13 cellular contexts compared by ENCODE assay signal in genomic region chr2:58429285-58429874, GRCh38.
A peak's percentile ranks its signal among the peaks of the same experiment; 100 is the strongest.
DNase-seq lines count a peak whose midpoint lies in the region; ATAC-seq and TF ChIP-seq lines count a peak whose summit lies in the region.
"Had no signal": no experiment of that assay in that cellular context is flagged by ENCODE, and none has a peak within 500 bp of the region (broad histone marks: within the 10 kb centered on the region; RNA-seq: fewer than 3 reads in every experiment).

No MANE protein-coding gene starts in this region.

- TF ChIP-seq CTCF in osteocyte (IDR thresholded peaks at IDR 0.05) (no peak), upper lobe of right lung (IDR thresholded peaks at IDR 0.05) (no peak), ovary (IDR thresholded peaks at IDR 0.05) (no peak)

- H3K27ac ChIP-seq in upper lobe of right lung: no peak overlapping the region
- peak overlapping the region in 1 of 2 donors; percentile 55 for H3K27ac ChIP-seq in ovary
- H3K27ac ChIP-seq: left lung, prostate gland had no signal

- H3K36me3 ChIP-seq in upper lobe of right lung: no peaks in the 10 kb centered on the region
- H3K36me3 ChIP-seq in ovary: no peaks in the 10 kb centered on the region
- H3K36me3 ChIP-seq: left lung, prostate gland had no signal

- H3K9me3 Mint-ChIP-seq in osteocyte (ENCODE audit: unreplicated experiment): no peaks in the 10 kb centered on the region

- H3K4me3 Mint-ChIP-seq in osteocyte (ENCODE audit: unreplicated experiment): peak overlapping the region; percentile 83

- H3K27me3 ChIP-seq in upper lobe of right lung (peaks cover 15% of the 10 kb centered on the region), ovary (no peaks in the 10 kb centered on the region)

- H3K4me1 Mint-ChIP-seq in osteocyte (ENCODE audit: unreplicated experiment): peaks cover 13% of the 10 kb centered on the region

- 44 to 47% (median 45%) methylated on average over 4 of the region's 4 CpGs for WGBS in ovary, 3 donors

- TF ChIP-seq EP300 in ovary (IDR thresholded peaks at IDR 0.05): no peak

- ATAC-seq in upper lobe of right lung: no peak

- H3K27me3 Mint-ChIP-seq in osteocyte (ENCODE audit: unreplicated experiment): peaks cover 52% of the 10 kb centered on the region

- intact Hi-C loops in head of caudate nucleus (cut with DNase I) (loop anchor here (5.0 to 10.0 kb wide), 2 partner anchors 187 to 675 kb away; partner anchors contain the start of gene FANCL), upper lobe of right lung (cut with DNase I) (no loop called here), ovary (cut with DNase I) (no loop called here)

- no peaks in the 10 kb centered on the region for H3K36me3 Mint-ChIP-seq in osteocyte (ENCODE audit: unreplicated experiment)

- H3K9me3 ChIP-seq in upper lobe of right lung (no peaks in the 10 kb centered on the region), ovary (no peaks in the 10 kb centered on the region)
- H3K9me3 ChIP-seq: left lung, prostate gland had no signal

- H3K27ac Mint-ChIP-seq in osteocyte (ENCODE audit: unreplicated experiment): no peak overlapping the region

- DNase-seq in NCI-H1417 (lab: John Stamatoyannopoulos, UW): peak in 2 of 3 experiments; percentile 37 to 63
- DNase-seq in NCI-H1417 treated with DMSO at 0.1 percent for 48 hours (lab: John Stamatoyannopoulos, UW): no peak
- DNase-seq in NCI-H2227 (lab: John Stamatoyannopoulos, UW; ENCODE audit: unreplicated experiment): peak; percentile 23
- DNase-seq in head of caudate nucleus: peak in 39 of 42 donors; percentile 11 to 70 (median 33)
- DNase-seq in osteocyte (ENCODE audit: extremely low spot score, unreplicated experiment): no peak
- DNase-seq in NCI-H1105 treated with DMSO at 0.1 percent for 48 hours (lab: John Stamatoyannopoulos, UW): no peak
- no peak for DNase-seq in upper lobe of right lung
- DNase-seq in ovary: no peak
- DNase-seq: activated T-cell treated with anti-CD3 and anti-CD28 coated beads, Interleukin-2, amount 50 U/mL, for 48 hours; NCI-H510A treated with DMSO at 0.1 percent for 48 hours; stimulated activated CD4-positive, alpha-beta T cell treated with anti-CD3 and anti-CD28 coated beads, Interleukin-4, amount 100 ng/mL, for 4 hours had no signal

- no peaks in the 10 kb centered on the region for H3K4me1 ChIP-seq in upper lobe of right lung
- H3K4me1 ChIP-seq in ovary (ENCODE audit: insufficient read depth): no peaks in the 10 kb centered on the region
- H3K4me1 ChIP-seq: prostate gland had no signal

- H3K4me3 ChIP-seq in upper lobe of right lung (no peak overlapping the region), ovary (no peak overlapping the region)

- TF ChIP-seq POLR2A in ovary (IDR thresholded peaks at IDR 0.05): no peak

Comparison
In these comparisons a context has a peak if more than half of its experiments do, and no peak if none do; other contexts are left out.
1. DNase-seq: peak in NCI-H1417 (2 of 3), NCI-H2227 (single experiment) and head of caudate nucleus (39 of 42); none in NCI-H1417 treated with DMSO at 0.1 percent for 48 hours (single experiment), osteocyte (single experiment), NCI-H1105 treated with DMSO at 0.1 percent for 48 hours (single experiment), upper lobe of right lung (single experiment) and ovary (0 of 5).